Comparison of ENCODE assay signal across 8 cellular contexts in the genomic region with DNA sequence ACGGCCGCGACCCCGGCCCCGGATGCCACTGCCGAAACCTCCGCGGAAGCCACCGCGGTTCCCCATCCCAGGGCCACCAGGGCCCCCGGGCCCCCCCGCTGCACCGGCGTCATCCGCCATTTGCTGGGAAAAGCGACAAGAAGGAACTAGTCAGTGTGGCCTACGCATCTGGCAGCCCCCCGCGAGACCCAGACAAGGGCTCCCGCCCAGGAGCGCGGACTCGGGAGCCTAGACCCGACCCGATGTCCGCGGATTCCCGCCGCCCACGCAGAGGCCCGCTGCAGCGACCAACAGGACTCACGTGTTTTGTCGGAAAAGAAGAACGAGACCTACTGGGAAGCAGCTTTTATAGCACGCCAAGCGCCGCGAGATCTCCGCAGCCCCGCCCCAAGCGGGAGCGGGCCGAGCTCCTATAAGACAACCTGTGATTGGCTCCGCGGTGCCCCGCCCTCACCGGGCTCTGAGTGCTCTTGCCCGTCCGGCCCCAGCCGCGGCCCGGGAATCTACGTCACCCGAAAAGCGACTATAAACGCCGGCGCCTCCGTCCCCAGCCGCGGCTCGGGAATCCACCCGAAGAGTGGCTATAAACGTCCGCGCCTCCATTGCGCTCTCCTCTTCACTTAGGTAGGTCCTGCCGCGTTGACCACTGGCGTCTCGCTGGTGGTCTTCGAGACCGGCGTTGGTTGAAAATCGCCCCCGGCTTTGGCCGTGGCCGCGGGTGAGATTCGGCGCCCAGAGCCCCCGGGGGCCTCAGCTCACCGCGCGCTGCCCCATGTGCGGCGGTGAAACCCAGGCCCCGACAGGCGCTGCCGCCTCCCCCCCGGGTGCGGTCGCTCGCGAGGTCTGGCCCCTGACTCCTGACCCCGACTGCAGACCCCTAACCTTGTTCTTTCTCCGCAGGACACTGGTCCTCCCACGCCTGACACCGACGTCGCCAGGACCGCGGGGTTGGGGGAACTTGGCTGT.
DNase-seq lines count a peak whose midpoint lies in the region; ATAC-seq and TF ChIP-seq lines count a peak whose summit lies in the region.

A gene (minus strand): TSS at position 321 of the 966 bp plus-strand sequence. CDS start 201 bp downstream, at position 120.

- ATAC-seq in GM19035 (IDR thresholded peaks at IDR 0.05; ENCODE audit: unreplicated experiment) (peak; percentile 88), HG03354 (IDR thresholded peaks at IDR 0.05; ENCODE audit: poor library complexity, severe bottlenecking, unreplicated experiment) (peak; percentile 89)
- ATAC-seq in activated CD4-positive, CD25-positive, alpha-beta regulatory T cell treated with anti-CD3 and anti-CD28 coated beads, Interleukin-2, amount 50 U/mL, for 24 hours = peak; percentile 84 to 87

- TF ChIP-seq CTCF in AG09309 (IDR thresholded peaks at IDR 0.05; ENCODE audit: control insufficient read depth, insufficient read depth, low read depth, low read length, missing control alignments) = no peak

- DNase-seq in AG09309 (ENCODE audit: low read depth) (peak; percentile 94), NCI-H446 treated with DMSO at 0.1 percent for 48 hours (lab: John Stamatoyannopoulos, UW) (peak; percentile 97), cerebellar cortex (ENCODE audit: low spot score) (peak; percentile 99), islet precursor cell (peak; percentile 99)
- DNase-seq in stimulated activated CD4-positive, alpha-beta T cell treated with anti-CD3 and anti-CD28 coated beads, Interleukin-12 subunit alpha, Interleukin-12 subunit beta, amount 100 ng/mL, for 48 hours (ENCODE audit: low read depth in 2 of 3, low spot score in 1 of 3) = peak; percentile 98 to 99 (median 98)

- H3K4me3 ChIP-seq in AG09309 (ENCODE audit: control insufficient read depth, low read depth, low read length) = peak within 1 kb of the TSS; percentile 96

Comparison
In these comparisons a context has a peak if more than half of its experiments do, and no peak if none do; other contexts are left out.
1. Peak in every context shown above with its lines: DNase-seq, ATAC-seq and H3K4me3 ChIP-seq.